Comparison of ENCODE assay signal across 8 cellular contexts in genomic region chr19:10961073-10961762, GRCh38. TPM values are rescaled to one million over a fixed set of nuclear protein-coding genes. Genes with fewer than 3 reads are reported as not detected.
DNase-seq lines count a peak whose midpoint lies in the region; ATAC-seq and TF ChIP-seq lines count a peak whose summit lies in the region.

No MANE protein-coding gene starts in this region.

- ATAC-seq in GM21515 (IDR thresholded peaks at IDR 0.05; ENCODE audit: unreplicated experiment), result peak; percentile 20
- peak; percentile 30 for ATAC-seq in activated T-helper 17 cell treated with anti-CD3 and anti-CD28 coated beads, Interleukin-2, amount 50 U/mL, for 72 hours (replicated peaks)

- no peaks in the 10 kb centered on the region for H3K27me3 ChIP-seq in HUES64 (ENCODE audit: insufficient read depth, low read length)
- H3K27me3 ChIP-seq in osteoblast (ENCODE audit: insufficient read depth, low read length), result no peaks in the 10 kb centered on the region

- in situ Hi-C loops in G401 (cut with HindIII; ENCODE audit: low sequenced_read_pairs), result no loop called here

- H3K36me3 ChIP-seq in HUES64 (ENCODE audit: insufficient read depth, low read length) (no peaks in the 10 kb centered on the region; the same call in 1 of the 2 replicates), osteoblast (ENCODE audit: insufficient read depth, low read length) (no peaks in the 10 kb centered on the region)

- peaks cover 57% of the 10 kb centered on the region for H3K79me2 ChIP-seq in osteoblast (ENCODE audit: insufficient read depth, low read length)

- peak overlapping the region; percentile 88 for H2AFZ ChIP-seq in osteoblast (ENCODE audit: low read length)

- peak overlapping the region; percentile 89 for H3K27ac Mint-ChIP-seq in activated T-helper 17 cell treated with anti-CD3 and anti-CD28 coated beads, Interleukin-2, amount 50 U/mL, for 72 hours
- H3K27ac Mint-ChIP-seq in glutamatergic neuron (ENCODE audit: unreplicated experiment), result peak overlapping the region; percentile 98

- DNase-seq in G401 (ENCODE audit: low spot score) (peak; percentile 43), glutamatergic neuron (no peak), osteoblast (ENCODE audit: insufficient read length, low spot score, missing footprints) (peak; percentile 82), DMS153 treated with DMSO at 0.1 percent for 48 hours (lab: John Stamatoyannopoulos, UW; ENCODE audit: unreplicated experiment) (no peak), LoVo (ENCODE audit: low spot score) (no peak)

- H3K4me3 ChIP-seq in HUES64 (ENCODE audit: low read length) (peak overlapping the region; percentile 100), osteoblast (ENCODE audit: insufficient read depth, low read length) (peak overlapping the region; percentile 92)

- H3K27ac ChIP-seq in HUES64 (ENCODE audit: low read depth, low read length) (peak overlapping the region; percentile 94), osteoblast (ENCODE audit: low read depth, low read length) (peak overlapping the region; percentile 74)

- TF ChIP-seq CTCF in glutamatergic neuron (IDR thresholded peaks at IDR 0.05; ENCODE audit: partially characterized antibody, unreplicated experiment), result no peak
- no peak for TF ChIP-seq CTCF in osteoblast (IDR thresholded peaks at IDR 0.05; ENCODE audit: extremely low read depth, low read depth, low read length)

- no peaks in the 10 kb centered on the region for H3K9me3 Mint-ChIP-seq in activated T-helper 17 cell treated with anti-CD3 and anti-CD28 coated beads, Interleukin-2, amount 50 U/mL, for 72 hours
- H3K9me3 Mint-ChIP-seq in glutamatergic neuron (ENCODE audit: unreplicated experiment), result peaks cover 13% of the 10 kb centered on the region

- peaks cover 34% of the 10 kb centered on the region for H4K20me1 ChIP-seq in osteoblast (ENCODE audit: insufficient read depth, low read length)

- H3K9ac ChIP-seq in HUES64 (ENCODE audit: low read depth, low read length), result peak overlapping the region; percentile 99

- H3K4me1 Mint-ChIP-seq in activated T-helper 17 cell treated with anti-CD3 and anti-CD28 coated beads, Interleukin-2, amount 50 U/mL, for 72 hours, result peaks cover 33% of the 10 kb centered on the region
- peaks cover 17% of the 10 kb centered on the region for H3K4me1 Mint-ChIP-seq in glutamatergic neuron (ENCODE audit: low read depth, unreplicated experiment)

- H3K4me1 ChIP-seq in HUES64 (ENCODE audit: insufficient read depth, low read length) (0 out of 2 replicates have a peak, but pooled peaks cover 4% of the 10 kb centered on the region), osteoblast (ENCODE audit: insufficient read depth, low read length) (peaks cover 6% of the 10 kb centered on the region)

- no peaks in the 10 kb centered on the region for H3K9me3 ChIP-seq in HUES64 (ENCODE audit: insufficient read depth, low read depth, low read length)
- H3K9me3 ChIP-seq in osteoblast (ENCODE audit: low read depth, low read length), result no peaks in the 10 kb centered on the region

- peak overlapping the region; percentile 93 for H3K4me2 ChIP-seq in osteoblast (ENCODE audit: insufficient read depth, low read length)

- H3K36me3 Mint-ChIP-seq in activated T-helper 17 cell treated with anti-CD3 and anti-CD28 coated beads, Interleukin-2, amount 50 U/mL, for 72 hours (ENCODE audit: low read depth), result peaks cover 7% of the 10 kb centered on the region
- H3K36me3 Mint-ChIP-seq in glutamatergic neuron (ENCODE audit: unreplicated experiment), result no peaks in the 10 kb centered on the region

- under 1% methylated on average over 88 of the region's 88 CpGs for WGBS in HUES64

- H3K27me3 Mint-ChIP-seq in activated T-helper 17 cell treated with anti-CD3 and anti-CD28 coated beads, Interleukin-2, amount 50 U/mL, for 72 hours, result no peaks in the 10 kb centered on the region
- peaks cover 15% of the 10 kb centered on the region for H3K27me3 Mint-ChIP-seq in glutamatergic neuron (ENCODE audit: unreplicated experiment)

- peak overlapping the region; percentile 91 for H3K4me3 Mint-ChIP-seq in activated T-helper 17 cell treated with anti-CD3 and anti-CD28 coated beads, Interleukin-2, amount 50 U/mL, for 72 hours
- H3K4me3 Mint-ChIP-seq in glutamatergic neuron (ENCODE audit: unreplicated experiment), result peak overlapping the region; percentile 99

RNA-seq across cellular contexts. Expression of gene SMARCA4, which starts 0.4 kb away (rescaled TPM):
- 214 and 281 TPM in 2 replicates for total RNA-seq in G401 (2014; rRNA removed; shearing (Covaris generic))
- 172 TPM for polyA plus RNA-seq in HUES64 (2013, experiment 1 of 2)
- polyA plus RNA-seq in HUES64 (2013, experiment 2 of 2), result 181 TPM
- total RNA-seq in activated T-helper 17 cell treated with anti-CD3 and anti-CD28 coated beads, Interleukin-2, amount 50 U/mL, for 72 hours, result 100 to 1,000 TPM in 1 of 2 donors, 10 to 100 TPM in 1; 71.5 to 119 TPM
- total RNA-seq in glutamatergic neuron (ENCODE audit: unreplicated experiment), result 513 TPM
- total RNA-seq in osteoblast, result 52.2 and 52.8 TPM in 2 replicates

RNA-seq across cellular contexts. Expression of gene TIMM29, which starts 32.6 kb away (rescaled TPM):
- 58.4 and 70.7 TPM in 2 replicates for total RNA-seq in G401 (2014; rRNA removed; shearing (Covaris generic))
- 16.0 TPM for polyA plus RNA-seq in HUES64 (2013, experiment 1 of 2)
- polyA plus RNA-seq in HUES64 (2013, experiment 2 of 2), result 15.5 TPM
- total RNA-seq in activated T-helper 17 cell treated with anti-CD3 and anti-CD28 coated beads, Interleukin-2, amount 50 U/mL, for 72 hours, result 10 to 100 TPM; 20.7 to 21.4 TPM
- total RNA-seq in glutamatergic neuron (ENCODE audit: unreplicated experiment) (31.8 TPM), osteoblast (31.8 and 34.8 TPM in 2 replicates)

RNA-seq across cellular contexts. Expression of gene YIPF2, which starts 32.8 kb away (rescaled TPM):
- total RNA-seq in G401 (2014; rRNA removed; shearing (Covaris generic)), result 42.5 and 71.1 TPM in 2 replicates
- polyA plus RNA-seq in HUES64 (2013, experiment 1 of 2), result 28.6 TPM
- polyA plus RNA-seq in HUES64 (2013, experiment 2 of 2), result 32.5 TPM
- total RNA-seq in activated T-helper 17 cell treated with anti-CD3 and anti-CD28 coated beads, Interleukin-2, amount 50 U/mL, for 72 hours, result 10 to 100 TPM; 28.4 to 29.6 TPM
- total RNA-seq in glutamatergic neuron (ENCODE audit: unreplicated experiment), result 47.2 TPM
- 114 and 126 TPM in 2 replicates for total RNA-seq in osteoblast

Comparison
In these comparisons a context has a peak if more than half of its experiments do, and no peak if none do; other contexts are left out.
1. DNase-seq: peak in G401 (single experiment) and osteoblast (single experiment); none in glutamatergic neuron (single experiment), DMS153 treated with DMSO at 0.1 percent for 48 hours (single experiment) and LoVo (single experiment).